In genomic region chr5:147554285-147554817, GRCh38 we compare ENCODE assay signal across 10 cellular contexts. TPM values are rescaled to one million over a fixed set of nuclear protein-coding genes. Genes with fewer than 3 reads are reported as not detected.
A peak's percentile ranks its signal among the peaks of the same experiment; 100 is the strongest.
DNase-seq lines count a peak whose midpoint lies in the region; ATAC-seq and TF ChIP-seq lines count a peak whose summit lies in the region.
"Had no signal": no experiment of that assay in that cellular context is flagged by ENCODE, and none has a peak within 500 bp of the region (broad histone marks: within the 10 kb centered on the region; RNA-seq: fewer than 3 reads in every experiment).

No MANE protein-coding gene starts in this region.

- no peaks in the 10 kb centered on the region for H3K9me3 ChIP-seq in gastroesophageal sphincter
- no peaks in the 10 kb centered on the region for H3K9me3 ChIP-seq in psoas muscle

- TF ChIP-seq EP300 in gastroesophageal sphincter (IDR thresholded peaks at IDR 0.05), result no peak

- peak; percentile 71 for ATAC-seq in gastroesophageal sphincter
- ATAC-seq in psoas muscle, result peak in 3 of 4 donors; percentile 24 to 52 (median 38)

- H3K36me3 ChIP-seq in gastroesophageal sphincter, result no peaks in the 10 kb centered on the region
- H3K36me3 ChIP-seq in psoas muscle (ENCODE audit: insufficient read depth in 1 of 2, low read depth in 1 of 2), result no peaks in the 10 kb centered on the region

- H3K27me3 ChIP-seq in gastroesophageal sphincter (no peaks in the 10 kb centered on the region), psoas muscle (ENCODE audit: insufficient read depth in 3 of 3, low read length in 2 of 3) (no peaks in the 10 kb centered on the region)

- intact Hi-C loops in psoas muscle (cut with DNase I), result no loop called here

- H3K27ac ChIP-seq in gastroesophageal sphincter (peak overlapping the region; percentile 88 to 93 (median 90)), psoas muscle (peak overlapping the region; percentile 31)

- TF ChIP-seq POLR2A in gastroesophageal sphincter (IDR thresholded peaks at IDR 0.05), result no peak

- TF ChIP-seq CTCF in WI38 (IDR thresholded peaks at IDR 0.05; ENCODE audit: low read depth, low read length) (no peak), gastroesophageal sphincter (IDR thresholded peaks at IDR 0.05) (no peak), psoas muscle (IDR thresholded peaks at IDR 0.05) (no peak)

- WGBS in gastroesophageal sphincter (ENCODE audit: low coverage in 1 of 2), 2 donors, result 0 to 9% methylated on average over 6 to 7 of the region's 7 CpGs
- WGBS in psoas muscle, 3 donors, result 11 to 22% (median 18%) methylated on average over 7 of the region's 7 CpGs

- peak; percentile 40 for DNase-seq in ELR (ENCODE audit: low read depth)
- DNase-seq in psoas muscle, result no peak
- DNase-seq in SIG-M5 treated with dmso at 0.1 percent for 504 hours (lab: John Stamatoyannopoulos, UW; ENCODE audit: unreplicated experiment), result no peak
- DNase-seq in GDM1 (lab: John Stamatoyannopoulos, UW), result no peak
- DNase-seq in HPDE6-E6E7 (ENCODE audit: extremely low spot score), result no peak
- no peak for DNase-seq in stimulated activated CD4-positive, alpha-beta T cell treated with anti-CD3 and anti-CD28 coated beads, Interleukin-1b, Interleukin-23, amount 100 ng/mL, for 48 hours
- DNase-seq: NCI-H345; stimulated activated CD4-positive, alpha-beta T cell treated with anti-CD3 and anti-CD28 coated beads, Interleukin-4, amount 100 ng/mL, for 1 hour had no signal

- peak overlapping the region; percentile 22 for H3K4me3 ChIP-seq in WI38 (ENCODE audit: low read depth, low read length)
- peak overlapping the region; percentile 3 to 31 for H3K4me3 ChIP-seq in gastroesophageal sphincter
- no peak overlapping the region for H3K4me3 ChIP-seq in psoas muscle

- H3K4me1 ChIP-seq in gastroesophageal sphincter (peaks cover 8 to 54% (median 15%) of the 10 kb centered on the region in 3 donors), psoas muscle (peaks cover 6% of the 10 kb centered on the region)

RNA-seq across cellular contexts. Expression of gene DPYSL3, which starts 44.5 kb away (rescaled TPM):
- total RNA-seq in gastroesophageal sphincter (100 to 1,000 TPM; 175 to 475 (median 290) TPM), psoas muscle (10 to 100 TPM; 18.0 to 58.5 (median 38.4) TPM)
- 10 to 100 TPM in 2 of 3 donors, 1 to 10 TPM in 1; 8.8 to 15.0 (median 13.5) TPM for polyA plus RNA-seq in psoas muscle
